ENCODE assay signal across 11 cellular contexts in the genomic region with DNA sequence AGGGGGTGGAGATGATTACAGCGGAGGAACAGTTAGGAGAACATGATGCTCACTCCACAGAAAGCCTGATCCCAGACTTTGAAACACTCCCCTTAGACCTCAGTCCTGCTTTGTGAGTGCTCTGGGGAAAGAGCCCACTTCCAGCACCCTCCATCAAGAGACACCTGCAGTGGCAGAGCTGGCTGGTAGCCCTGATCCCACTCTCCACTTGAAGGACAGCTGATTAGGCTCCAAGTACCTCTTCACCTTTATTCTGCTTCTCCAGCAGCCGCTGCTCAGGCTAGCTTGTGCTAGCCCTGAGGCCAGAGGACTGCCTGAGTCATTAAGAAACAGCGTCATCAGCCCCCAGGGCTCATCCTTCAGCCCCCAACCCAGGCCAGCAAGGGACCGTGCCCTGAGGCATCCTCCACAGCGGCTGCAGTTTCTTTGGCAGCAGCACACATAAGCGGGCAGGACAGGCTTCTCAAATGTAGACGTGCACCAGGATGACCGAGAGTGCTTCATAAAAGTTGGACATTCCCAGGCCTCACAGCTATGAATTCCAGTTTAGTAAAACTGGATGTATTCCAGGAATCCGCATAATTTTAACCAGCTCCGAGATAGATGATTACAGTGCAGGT.
"Had no signal": no experiment of that assay in that cellular context is flagged by ENCODE, and none has a peak within 500 bp of the region (broad histone marks: within the 10 kb centered on the region; RNA-seq: fewer than 3 reads in every experiment).

No MANE protein-coding gene starts in this region.

- H3K27ac Mint-ChIP-seq: activated CD4-positive, alpha-beta memory T cell treated with anti-CD3 and anti-CD28 coated beads for 36 hours; activated CD4-positive, alpha-beta T cell treated with anti-CD3 and anti-CD28 coated beads for 36 hours; activated T-cell treated with anti-CD3 and anti-CD28 coated beads, Interleukin-2, amount 50 U/mL, for 24 hours; endodermal cell; neural progenitor cell; type B pancreatic cell had no signal

- H3K4me3 Mint-ChIP-seq: activated CD4-positive, alpha-beta memory T cell treated with anti-CD3 and anti-CD28 coated beads for 36 hours; activated CD4-positive, alpha-beta T cell treated with anti-CD3 and anti-CD28 coated beads for 36 hours; activated T-cell treated with anti-CD3 and anti-CD28 coated beads, Interleukin-2, amount 50 U/mL, for 24 hours; endodermal cell; neural progenitor cell; type B pancreatic cell had no signal

- H3K9me3 Mint-ChIP-seq: endodermal cell had no signal

- H3K36me3 Mint-ChIP-seq: activated CD4-positive, alpha-beta memory T cell treated with anti-CD3 and anti-CD28 coated beads for 36 hours; type B pancreatic cell had no signal

- ATAC-seq: activated CD4-positive, alpha-beta T cell treated with anti-CD3 and anti-CD28 coated beads for 36 hours; sciatic nerve; stimulated activated naive CD8-positive, alpha-beta T cell treated with anti-CD3 and anti-CD28 coated beads, Interleukin-15, Interleukin-2, amounts not matched to agents 100 U/mL and 50 U/mL, for 24 hours had no signal

- DNase-seq: activated CD4-positive, alpha-beta memory T cell treated with anti-CD3 and anti-CD28 coated beads for 36 hours; activated CD4-positive, alpha-beta T cell treated with anti-CD3 and anti-CD28 coated beads for 36 hours; activated naive CD4-positive, alpha-beta T cell treated with anti-CD3 and anti-CD28 coated beads, Interleukin-2, amount 50 U/mL, for 16 hours; activated T-cell treated with anti-CD3 and anti-CD28 coated beads, Interleukin-2, amount 50 U/mL, for 24 hours; endodermal cell; erythroblast; stimulated activated naive CD8-positive, alpha-beta T cell treated with anti-CD3 and anti-CD28 coated beads, Interleukin-15, Interleukin-2, amounts not matched to agents 100 U/mL and 50 U/mL, for 24 hours; WERI-Rb-1 had no signal

- H3K4me1 Mint-ChIP-seq: activated CD4-positive, alpha-beta T cell treated with anti-CD3 and anti-CD28 coated beads for 36 hours; endodermal cell had no signal
